ENCODE assay signal across 12 cellular contexts in the genomic region with DNA sequence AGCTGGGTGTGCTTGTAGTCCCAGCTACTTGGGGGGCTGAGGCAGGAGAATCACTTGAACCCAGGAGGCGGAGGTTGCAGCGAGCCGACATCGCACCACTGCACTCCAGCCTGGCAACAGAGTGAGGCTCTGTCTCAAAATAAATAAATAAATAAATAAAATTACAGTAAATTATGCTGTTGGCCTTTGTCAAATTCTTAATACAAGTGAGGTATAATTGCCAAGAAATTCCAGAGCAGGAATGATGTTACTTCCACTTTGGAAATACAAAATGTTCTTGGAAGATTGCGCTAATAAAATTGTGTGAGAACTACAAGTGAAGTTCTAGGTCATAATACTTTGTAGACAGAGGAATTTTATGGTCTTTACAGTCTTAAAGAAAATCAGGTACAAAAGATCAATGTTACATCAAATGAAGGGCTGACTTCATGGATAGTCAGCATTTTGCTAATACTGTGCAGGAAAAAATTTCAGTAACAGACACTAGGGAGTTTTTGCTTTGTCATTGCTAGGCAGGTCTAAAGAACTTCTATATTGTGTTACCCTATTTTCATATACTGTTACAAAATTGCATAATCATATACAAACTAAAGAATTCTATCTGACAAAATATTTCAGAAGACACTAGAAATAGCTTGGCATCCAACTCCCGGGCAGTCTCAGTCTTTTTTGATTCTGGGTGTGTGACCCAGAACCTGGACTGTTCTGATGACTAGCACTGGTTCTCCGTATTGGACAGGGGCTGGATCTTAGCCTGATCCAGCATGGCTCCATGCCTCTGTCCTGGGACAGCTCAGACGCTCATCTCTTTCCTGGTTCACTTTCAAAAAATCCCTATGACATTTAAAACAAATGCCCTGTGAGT.
A peak's percentile ranks its signal among the peaks of the same experiment; 100 is the strongest.
DNase-seq lines count a peak whose midpoint lies in the region; ATAC-seq and TF ChIP-seq lines count a peak whose summit lies in the region.
"Had no signal": no experiment of that assay in that cellular context is flagged by ENCODE, and none has a peak within 500 bp of the region (broad histone marks: within the 10 kb centered on the region; RNA-seq: fewer than 3 reads in every experiment).

No MANE protein-coding gene starts in this region.

- no peak for TF ChIP-seq CTCF in left ventricle myocardium inferior (IDR thresholded peaks at IDR 0.05; ENCODE audit: borderline replicate concordance)
- TF ChIP-seq CTCF in spleen (IDR thresholded peaks at IDR 0.05 in 8 of 11, conservative IDR thresholded peaks at IDR 0.05 in 3 of 11), result no peak
- TF ChIP-seq CTCF in Caco-2 (IDR thresholded peaks at IDR 0.05; ENCODE audit: insufficient read depth in 1 of 2, low read depth in 1 of 2, low read length in 1 of 2, severe bottlenecking in 1 of 2, unreplicated experiment in 1 of 2), result no peak

- in situ Hi-C loops in GM23248 (cut with MboI), result no loop called here

- H3K4me1 Mint-ChIP-seq in T-cell, result peaks cover 68 to 78% (median 74%) of the 10 kb centered on the region in 3 donors
- peaks cover 16% of the 10 kb centered on the region for H3K4me1 Mint-ChIP-seq in Caco-2 (ENCODE audit: low read depth, unreplicated experiment)

- peaks cover 43% of the 10 kb centered on the region for H3F3A ChIP-seq in GM23248 (ENCODE audit: insufficient read depth)

- H3K27ac ChIP-seq in GM23248 (no peak overlapping the region; the same call in 1 of the 2 replicates), left ventricle myocardium inferior (replicated peaks) (peak overlapping the region; percentile 56), spleen (peak overlapping the region in 7 of 8 donors; percentile 18 to 80 (median 70))

- DNase-seq in GM23248 (no peak), T-cell (no peak), left ventricle myocardium inferior (no peak), spleen (no peak), NOMO-1 treated with dmso at 0.1 percent for 144 hours (lab: John Stamatoyannopoulos, UW; ENCODE audit: unreplicated experiment) (no peak), Caco-2 (no peak)
- DNase-seq: activated CD4-positive, alpha-beta T cell treated with anti-CD3 and anti-CD28 coated beads, Interleukin-2, amount 50 U/mL, for 4 hours; DMS 273 treated with DMSO at 0.1 percent for 48 hours; NCI-H2107 had no signal

- TF ChIP-seq POLR2A in spleen (IDR thresholded peaks at IDR 0.05), result no peak

- H4K20me1 ChIP-seq in GM23248 (ENCODE audit: insufficient read depth), result no peaks in the 10 kb centered on the region

- H3K36me3 ChIP-seq in GM23248 (ENCODE audit: low read depth) (no peaks in the 10 kb centered on the region), left ventricle myocardium inferior (peaks cover 21% of the 10 kb centered on the region), spleen (peaks cover 0 to 10% (median 0%) of the 10 kb centered on the region in 6 donors), Caco-2 (ENCODE audit: control insufficient read depth, insufficient read depth, low read length) (no peaks in the 10 kb centered on the region)

- no peaks in the 10 kb centered on the region for H3K9me3 ChIP-seq in GM23248 (ENCODE audit: low read depth)
- no peaks in the 10 kb centered on the region for H3K9me3 ChIP-seq in left ventricle myocardium inferior (replicated peaks)
- H3K9me3 ChIP-seq in spleen, result no peaks in the 10 kb centered on the region
- H3K9me3 ChIP-seq in Caco-2, result no peaks in the 10 kb centered on the region

- H2AFZ ChIP-seq in GM23248, result 0 out of 2 replicates have a peak overlapping the region, but pooled peaks have one; percentile 7

- H3K27ac Mint-ChIP-seq in T-cell (peak overlapping the region; percentile 67 to 80), Caco-2 (ENCODE audit: unreplicated experiment) (no peak overlapping the region)

- CTCF ChIA-PET in T-cell (lab: Charles Lee) (interaction anchor here in 1 of 2 donors (0.6 to 1.4 kb wide), 3 partner anchors 26 to 179 kb away, joined by 3 to 5 read pairs (median 4); partner anchors contain the start of gene DNAH7), Caco-2 (lab: Charles Lee) (no interaction called here)

- ATAC-seq in T-cell (replicated peaks in 1 of 4) (no peak), GM18909 (IDR thresholded peaks at IDR 0.05; ENCODE audit: poor library complexity, unreplicated experiment) (no peak)
- ATAC-seq: GM12878, HCT116 had no signal

- POLR2A ChIA-PET in T-cell (lab: Charles Lee) (no interaction called here), Caco-2 (lab: Charles Lee) (no interaction called here)

- H3K4me3 ChIP-seq in GM23248, result no peak overlapping the region
- H3K4me3 ChIP-seq in left ventricle myocardium inferior, result no peak overlapping the region
- no peak overlapping the region for H3K4me3 ChIP-seq in spleen
- H3K4me3 ChIP-seq in Caco-2 (ENCODE audit: low read depth, low read length), result no peak overlapping the region
- H3K4me3 ChIP-seq: GM12878 had no signal

- 59 to 62% methylated on average over 8 of the region's 8 CpGs for WGBS in GM23248 (ENCODE audit: low coverage in 1 of 2, low lambda C conversion rate in 2 of 2, missing lambda C conversion rate in 2 of 2), 2 experiments
- WGBS in spleen, 5 donors, result 83 to 90% (median 87%) methylated on average over 8 of the region's 8 CpGs

- H3K27me3 ChIP-seq in GM23248 (replicated peaks; ENCODE audit: insufficient read depth) (no peaks in the 10 kb centered on the region), left ventricle myocardium inferior (ENCODE audit: low read depth) (no peaks in the 10 kb centered on the region), spleen (replicated peaks in 1 of 7) (no peaks in the 10 kb centered on the region), Caco-2 (replicated peaks; ENCODE audit: control insufficient read depth, insufficient read depth, low read length) (no peaks in the 10 kb centered on the region)

- H3K36me3 Mint-ChIP-seq in T-cell (no peaks in the 10 kb centered on the region), Caco-2 (ENCODE audit: insufficient read depth, unreplicated experiment) (no peaks in the 10 kb centered on the region)

- intact Hi-C loops in left ventricle myocardium inferior (cut with micrococcal nuclease), result loop anchor here (2.0 kb wide), 1 partner anchor 23 kb away; no protein-coding TSS in a partner anchor
- intact Hi-C loops in spleen (cut with DNase I; ENCODE audit: low total_unique reads), result no loop called here
- intact Hi-C loops in Caco-2 (cut with micrococcal nuclease; ENCODE audit: unreplicated experiment), result no loop called here

- H3K79me2 ChIP-seq in GM23248 (ENCODE audit: insufficient read depth), result no peaks in the 10 kb centered on the region

- BruUV-seq in Caco-2 (replicated peaks; lab: Mats Ljungman, UMichigan), result no TSS peak

- H3K9ac ChIP-seq in GM23248, result no peak overlapping the region

- peaks cover 64% of the 10 kb centered on the region for H3K4me1 ChIP-seq in GM23248 (ENCODE audit: insufficient read depth)
- peaks cover 14% of the 10 kb centered on the region for H3K4me1 ChIP-seq in left ventricle myocardium inferior
- H3K4me1 ChIP-seq in spleen, result peaks cover 19 to 91% (median 44%) of the 10 kb centered on the region in 6 donors
- H3K4me1 ChIP-seq in Caco-2, result peaks cover 12% of the 10 kb centered on the region

- H3K27me3 Mint-ChIP-seq in T-cell, result no peaks in the 10 kb centered on the region
- no peaks in the 10 kb centered on the region for H3K27me3 Mint-ChIP-seq in Caco-2 (ENCODE audit: insufficient read depth, unreplicated experiment)

- no peak overlapping the region for H3K4me3 Mint-ChIP-seq in T-cell
- H3K4me3 Mint-ChIP-seq in Caco-2 (ENCODE audit: unreplicated experiment), result no peak overlapping the region

- H3K4me2 ChIP-seq in GM23248 (ENCODE audit: unreplicated experiment), result no peak overlapping the region

- no peaks in the 10 kb centered on the region for H3K9me2 ChIP-seq in GM23248 (ENCODE audit: insufficient read depth)

- peaks cover 0 to 4% (median 0%) of the 10 kb centered on the region in 3 donors for H3K9me3 Mint-ChIP-seq in T-cell
- H3K9me3 Mint-ChIP-seq in Caco-2 (ENCODE audit: unreplicated experiment), result peaks cover 15% of the 10 kb centered on the region
